ENCODE assay signal across 30 cellular contexts in the genomic region with DNA sequence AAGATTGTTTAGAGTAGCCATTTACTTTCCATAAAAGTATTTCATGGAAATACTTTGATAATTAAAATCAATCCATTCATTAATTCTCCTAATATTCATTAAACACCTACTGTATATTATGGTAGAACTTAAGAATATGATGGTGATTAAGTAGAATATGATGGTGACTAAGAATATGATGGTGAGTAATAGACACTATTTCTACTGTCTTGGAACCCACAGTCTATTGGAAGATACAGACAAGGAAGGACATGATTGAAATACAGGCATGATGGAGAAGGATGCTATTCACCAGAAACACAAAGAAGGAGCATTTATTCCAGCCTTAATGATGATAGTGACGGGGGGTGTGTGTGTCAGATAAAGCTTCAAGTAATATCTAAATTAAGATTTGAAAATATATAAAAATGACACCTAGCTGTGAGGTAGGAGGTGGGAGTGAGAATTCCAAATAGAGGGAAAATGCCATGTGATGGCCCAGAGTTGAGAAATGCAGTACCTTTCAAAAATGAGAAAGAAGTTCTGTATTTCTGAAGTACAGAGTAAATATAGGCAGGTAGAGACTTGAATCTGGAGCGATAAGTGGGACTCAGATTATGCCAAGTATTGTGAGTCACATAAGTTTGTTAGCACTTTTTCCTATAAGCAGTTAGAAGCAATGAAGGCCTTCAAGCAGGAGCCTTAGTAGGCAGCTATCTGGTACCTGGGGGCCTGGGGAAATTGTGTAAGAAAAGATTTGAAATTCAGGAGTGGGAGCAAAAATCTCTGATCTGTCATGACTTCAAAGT.
"Had no signal": no experiment of that assay in that cellular context is flagged by ENCODE, and none has a peak within 500 bp of the region (broad histone marks: within the 10 kb centered on the region; RNA-seq: fewer than 3 reads in every experiment).

No MANE protein-coding gene starts in this region.

- ATAC-seq: activated naive CD4-positive, alpha-beta T cell treated with anti-CD3 and anti-CD28 coated beads, Interleukin-2, amount 50 U/mL, for 72 hours; activated T-cell treated with anti-CD3 and anti-CD28 coated beads, Interleukin-2, amount 50 U/mL, for 4 hours; body of pancreas; Panc1; Right ventricle myocardium inferior had no signal

- H3K4me3 ChIP-seq: adrenal gland, body of pancreas had no signal

- H3K27ac ChIP-seq: adrenal gland, body of pancreas, VCaP had no signal

- H3K9me3 ChIP-seq: adrenal gland, body of pancreas had no signal

- H3K36me3 ChIP-seq: adrenal gland had no signal

- H3K4me1 ChIP-seq: adrenal gland, body of pancreas had no signal

- H3K27me3 ChIP-seq: adrenal gland, body of pancreas had no signal

- DNase-seq: activated B cell treated with CpG ODN at 0.5 μM for 24 hours; activated CD4-positive, alpha-beta memory T cell treated with anti-CD3 and anti-CD28 coated beads for 36 hours; activated CD4-positive, alpha-beta T cell treated with anti-CD3 and anti-CD28 coated beads for 4 hours; activated CD4-positive, alpha-beta T cell treated with anti-CD3 and anti-CD28 coated beads, Interleukin-2, amount 50 U/mL, for 1 hour; activated CD4-positive, CD25-positive, alpha-beta regulatory T cell treated with anti-CD3 and anti-CD28 coated beads, Interleukin-2, amount 50 U/mL, for 72 hours; activated CD8-positive, alpha-beta memory T cell treated with anti-CD3 and anti-CD28 coated beads, Interleukin-2, amount 50 U/mL, for 4 hours; activated gamma-delta T cell treated with Interleukin-2 at 50 U/mL for 16 hours; activated naive CD4-positive, alpha-beta T cell treated with anti-CD3 and anti-CD28 coated beads for 36 hours; activated T-cell treated with anti-CD3 and anti-CD28 coated beads for 4 hours; activated T-cell treated with anti-CD3 and anti-CD28 coated beads, Interleukin-2, amount 50 U/mL, for 4 hours; adrenal gland; body of pancreas; central memory CD4-positive, alpha-beta T cell; NCI-H1048; NCI-H1105 treated with DMSO at 0.1 percent for 48 hours; NCI-H1436; NCI-H1694; NCI-H1930; NCI-H2081 treated with DMSO at 0.1 percent for 48 hours; NCI-H345; NCI-H524 treated with DMSO at 0.1 percent for 48 hours; SIG-M5; SW 1271; T-helper 1 cell; T-helper 2 cell; T-helper 9 cell had no signal
